In the genomic region with DNA sequence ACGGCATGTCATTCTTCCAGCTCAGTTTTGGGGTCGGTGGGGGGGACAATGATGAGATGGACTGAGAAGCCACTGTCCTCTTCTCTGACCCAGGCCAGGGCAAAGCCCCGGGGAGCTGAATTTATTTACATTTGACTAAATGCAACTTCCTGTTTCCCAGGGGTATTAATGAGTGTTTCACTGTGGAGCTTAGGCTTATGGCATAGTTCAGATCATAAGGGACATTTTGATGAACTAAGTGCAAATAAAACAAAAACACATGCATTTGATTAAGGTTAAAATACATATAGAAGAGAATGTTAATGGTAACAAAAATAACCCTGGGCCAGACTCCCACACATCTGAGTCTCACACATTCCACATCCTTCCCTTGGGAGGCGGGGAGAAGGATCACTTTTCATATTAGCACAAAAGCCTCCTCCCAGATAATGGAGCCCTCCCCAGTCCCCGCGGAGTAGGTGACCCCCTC, we compare ENCODE assay signal across 8 cellular contexts.
A peak's percentile ranks its signal among the peaks of the same experiment; 100 is the strongest.
DNase-seq lines count a peak whose midpoint lies in the region; TF ChIP-seq lines count a peak whose summit lies in the region.

No MANE protein-coding gene starts in this region.

- peak overlapping the region; percentile 96 for H3K27ac ChIP-seq in osteoblast (ENCODE audit: low read depth, low read length)

- peak overlapping the region; percentile 43 for H3K9ac ChIP-seq in Loucy (ENCODE audit: low read depth, low read length, poor library complexity, severe bottlenecking)

- no peaks in the 10 kb centered on the region for H3K79me2 ChIP-seq in Loucy (ENCODE audit: insufficient read depth, low read length)
- peaks cover 18% of the 10 kb centered on the region for H3K79me2 ChIP-seq in osteoblast (ENCODE audit: insufficient read depth, low read length)

- H3K36me3 ChIP-seq in Loucy (ENCODE audit: insufficient read depth, low read length) = no peaks in the 10 kb centered on the region
- H3K36me3 ChIP-seq in osteoblast (ENCODE audit: insufficient read depth, low read length) = no peaks in the 10 kb centered on the region

- peak overlapping the region; percentile 94 for H2AFZ ChIP-seq in Loucy (ENCODE audit: low read length)
- peak overlapping the region; percentile 79 for H2AFZ ChIP-seq in osteoblast (ENCODE audit: low read length)

- H3K4me3 ChIP-seq in Loucy (ENCODE audit: low read length, poor library complexity, severe bottlenecking) (peak overlapping the region; percentile 68), osteoblast (ENCODE audit: insufficient read depth, low read length) (peak overlapping the region; percentile 77)

- H3K4me1 ChIP-seq in Loucy (ENCODE audit: insufficient read depth, low read length, poor library complexity, severe bottlenecking) = peaks cover 27% of the 10 kb centered on the region
- peaks cover 33% of the 10 kb centered on the region for H3K4me1 ChIP-seq in osteoblast (ENCODE audit: insufficient read depth, low read length)

- H4K20me1 ChIP-seq in Loucy (ENCODE audit: insufficient read depth, low read length, poor library complexity, severe bottlenecking) (no peaks in the 10 kb centered on the region), osteoblast (ENCODE audit: insufficient read depth, low read length) (no peaks in the 10 kb centered on the region)

- H3K9me2 ChIP-seq in Loucy (replicated peaks; ENCODE audit: low read depth, low read length) = no peaks in the 10 kb centered on the region

- no peaks in the 10 kb centered on the region for H3F3A ChIP-seq in Loucy (ENCODE audit: low read depth)

- H3K4me2 ChIP-seq in Loucy (ENCODE audit: low read depth, low read length, poor library complexity, severe bottlenecking) = peak overlapping the region; percentile 80
- H3K4me2 ChIP-seq in osteoblast (ENCODE audit: insufficient read depth, low read length) = peak overlapping the region; percentile 96

- peaks cover 7% of the 10 kb centered on the region for H3K27me3 ChIP-seq in Loucy (ENCODE audit: insufficient read depth, low read length, poor library complexity, severe bottlenecking)
- no peaks in the 10 kb centered on the region for H3K27me3 ChIP-seq in osteoblast (ENCODE audit: insufficient read depth, low read length)

- peak; percentile 75 for DNase-seq in GM03348 (ENCODE audit: low spot score)
- DNase-seq in dermis blood vessel endothelial cell = peak; percentile 71
- DNase-seq in osteoblast (ENCODE audit: insufficient read length, low spot score, missing footprints) = peak; percentile 75
- no peak for DNase-seq in stimulated activated CD4-positive, alpha-beta T cell treated with anti-CD3 and anti-CD28 coated beads, Interleukin-4, amount 100 ng/mL, for 4 hours
- no peak for DNase-seq in NCI-H2081 treated with DMSO at 0.1 percent for 48 hours (lab: John Stamatoyannopoulos, UW)
- DNase-seq in activated CD8-positive, alpha-beta memory T cell treated with anti-CD3 and anti-CD28 coated beads, Interleukin-2, amount 50 U/mL, for 4 hours = no peak
- DNase-seq in stimulated activated CD4-positive, alpha-beta T cell treated with anti-CD3 and anti-CD28 coated beads, Interleukin-1b, Interleukin-23, amount 100 ng/mL, for 48 hours = no peak

- TF ChIP-seq CTCF in Loucy (conservative IDR thresholded peaks at IDR 0.05; ENCODE audit: low read length) = no peak
- no peak for TF ChIP-seq CTCF in osteoblast (IDR thresholded peaks at IDR 0.05; ENCODE audit: extremely low read depth, low read depth, low read length)

- H3K9me3 ChIP-seq in Loucy (ENCODE audit: insufficient read depth, low read depth, low read length) = no peaks in the 10 kb centered on the region
- no peaks in the 10 kb centered on the region for H3K9me3 ChIP-seq in osteoblast (ENCODE audit: low read depth, low read length)

Comparison
In these comparisons a context has a peak if more than half of its experiments do, and no peak if none do; other contexts are left out.
1. DNase-seq: peak in GM03348 (single experiment), dermis blood vessel endothelial cell (single experiment) and osteoblast (single experiment); none in stimulated activated CD4-positive, alpha-beta T cell treated with anti-CD3 and anti-CD28 coated beads, Interleukin-4, amount 100 ng/mL, for 4 hours (0 of 2), NCI-H2081 treated with DMSO at 0.1 percent for 48 hours (single experiment), activated CD8-positive, alpha-beta memory T cell treated with anti-CD3 and anti-CD28 coated beads, Interleukin-2, amount 50 U/mL, for 4 hours (single experiment) and stimulated activated CD4-positive, alpha-beta T cell treated with anti-CD3 and anti-CD28 coated beads, Interleukin-1b, Interleukin-23, amount 100 ng/mL, for 48 hours (single experiment).